Comparison of ENCODE assay signal across 1 cellular context in the genomic region with DNA sequence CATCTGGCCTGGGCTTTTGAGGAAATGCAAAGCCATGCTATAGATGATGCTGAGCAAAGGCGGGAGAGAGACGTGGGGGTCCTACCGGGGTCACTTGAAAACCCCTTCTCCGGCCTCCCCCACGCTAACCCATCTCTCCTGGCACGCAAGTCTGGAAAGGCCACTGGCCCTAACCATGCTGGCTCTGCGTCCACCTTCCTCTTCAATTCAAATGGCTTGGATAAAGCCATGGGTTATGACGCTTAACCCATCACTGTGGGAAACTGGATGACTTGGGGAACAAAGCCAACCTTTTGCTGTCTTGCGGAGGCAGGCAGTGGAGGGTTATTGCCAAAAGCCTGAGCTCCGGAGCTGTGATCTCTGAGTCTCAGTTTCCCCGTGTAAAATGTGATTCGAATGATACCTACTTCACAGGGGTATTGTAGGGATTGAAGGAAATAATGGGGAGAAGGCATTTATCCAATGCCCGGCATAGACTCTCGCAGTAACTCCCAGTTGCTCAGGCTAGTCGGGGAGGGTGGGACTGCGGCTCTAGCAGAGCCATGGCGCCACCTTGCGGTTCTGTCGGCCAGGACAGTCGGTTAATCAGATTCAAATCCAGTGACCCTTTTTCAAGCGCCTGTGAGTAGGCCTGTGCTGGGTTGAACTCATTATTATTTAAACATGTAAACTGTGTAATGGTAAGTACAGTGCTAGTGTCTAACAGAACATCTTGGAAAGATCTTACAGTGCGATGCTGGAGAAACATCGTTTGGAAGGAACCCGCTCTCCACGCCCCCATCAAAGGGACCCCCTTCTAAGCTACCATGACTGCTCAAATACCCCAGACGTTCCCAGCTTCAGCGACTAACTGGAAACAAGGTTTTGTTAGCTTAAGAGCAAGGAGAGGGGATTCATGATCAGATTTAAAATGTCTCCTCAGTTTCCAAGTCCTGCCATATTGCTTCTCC.
TF ChIP-seq lines count a peak whose summit lies in the region.

No MANE protein-coding gene starts in this region.

TF ChIP-seq in HepG2, 621 proteins besides CTCF, POLR2A, EP300 and RAD21 (continued from another document):
- TF ChIP-seq ZKSCAN1 (IDR thresholded peaks at IDR 0.05; ENCODE audit: low read length): no peak
- no peak for TF ChIP-seq ZNF7 (CRISPR knock-in tag; IDR thresholded peaks at IDR 0.05)
- TF ChIP-seq, protein P1, sequence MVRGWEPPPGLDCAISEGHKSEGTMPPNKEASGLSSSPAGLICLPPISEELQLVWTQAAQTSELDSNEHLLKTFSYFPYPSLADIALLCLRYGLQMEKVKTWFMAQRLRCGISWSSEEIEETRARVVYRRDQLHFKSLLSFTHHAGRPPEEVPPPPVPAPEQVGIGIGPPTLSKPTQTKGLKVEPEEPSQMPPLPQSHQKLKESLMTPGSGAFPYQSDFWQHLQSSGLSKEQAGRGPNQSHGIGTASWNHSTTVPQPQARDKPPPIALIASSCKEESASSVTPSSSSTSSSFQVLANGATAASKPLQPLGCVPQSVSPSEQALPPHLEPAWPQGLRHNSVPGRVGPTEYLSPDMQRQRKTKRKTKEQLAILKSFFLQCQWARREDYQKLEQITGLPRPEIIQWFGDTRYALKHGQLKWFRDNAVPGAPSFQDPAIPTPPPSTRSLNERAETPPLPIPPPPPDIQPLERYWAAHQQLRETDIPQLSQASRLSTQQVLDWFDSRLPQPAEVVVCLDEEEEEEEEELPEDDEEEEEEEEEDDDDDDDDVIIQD (CRISPR knock-in tag; IDR thresholded peaks at IDR 0.05; ENCODE audit: low read depth): no peak
- no peak for TF ChIP-seq NCOR1 (IDR thresholded peaks at IDR 0.05; ENCODE audit: borderline replicate concordance, low read length)
- TF ChIP-seq CBFB (CRISPR knock-in tag; IDR thresholded peaks at IDR 0.05): no peak
- no peak for TF ChIP-seq ZMYM3 (CRISPR knock-in tag; IDR thresholded peaks at IDR 0.05)
- no peak for TF ChIP-seq ZNF550 (CRISPR knock-in tag; IDR thresholded peaks at IDR 0.05; ENCODE audit: borderline replicate concordance)
- TF ChIP-seq ZNF17 (CRISPR knock-in tag; IDR thresholded peaks at IDR 0.05): no peak
- TF ChIP-seq CHCHD3 (CRISPR knock-in tag; IDR thresholded peaks at IDR 0.05): no peak
- no peak for TF ChIP-seq LCORL (IDR thresholded peaks at IDR 0.05)
- peak; percentile 50; the same call in 1 of the 2 replicates for TF ChIP-seq LCORL (CRISPR knock-in tag; IDR thresholded peaks at IDR 0.05)
- TF ChIP-seq ZSCAN21 (CRISPR knock-in tag; IDR thresholded peaks at IDR 0.05; ENCODE audit: borderline replicate concordance): no peak
- TF ChIP-seq FOXK1 (CRISPR knock-in tag; IDR thresholded peaks at IDR 0.05; ENCODE audit: borderline replicate concordance, low read depth): no peak
- TF ChIP-seq ZNF761 (CRISPR knock-in tag; conservative IDR thresholded peaks at IDR 0.05): no peak
- no peak for TF ChIP-seq KDM5A (IDR thresholded peaks at IDR 0.05; ENCODE audit: borderline replicate concordance, low read length)
- no peak for TF ChIP-seq SRF (IDR thresholded peaks at IDR 0.05; ENCODE audit: low read depth, low read length)
- TF ChIP-seq SMC3 (IDR thresholded peaks at IDR 0.05; ENCODE audit: low read length): peak; percentile 63
- TF ChIP-seq GATAD1 (CRISPR knock-in tag; IDR thresholded peaks at IDR 0.05): 0 out of 2 replicates have a peak, but pooled peaks have one; percentile 18
- TF ChIP-seq STAG1 (CRISPR knock-in tag; IDR thresholded peaks at IDR 0.05): peak; percentile 97
- no peak for TF ChIP-seq ZNF33A (CRISPR knock-in tag; IDR thresholded peaks at IDR 0.05; ENCODE audit: borderline replicate concordance)
- peak; percentile 20; the same call in 1 of the 2 replicates for TF ChIP-seq ZNF780A (CRISPR knock-in tag; IDR thresholded peaks at IDR 0.05)
- no peak for TF ChIP-seq RFXAP (CRISPR knock-in tag; IDR thresholded peaks at IDR 0.05; ENCODE audit: borderline replicate concordance)
- TF ChIP-seq ZC3H13 (CRISPR knock-in tag; IDR thresholded peaks at IDR 0.05): no peak
- TF ChIP-seq TSC22D2 (CRISPR knock-in tag; IDR thresholded peaks at IDR 0.05; ENCODE audit: borderline replicate concordance): no peak
